16 cellular contexts compared by ENCODE assay signal in genomic region chr7:21980921-21981320, GRCh38. TPM values are rescaled to one million over a fixed set of nuclear protein-coding genes. Genes with fewer than 3 reads are reported as not detected.
DNase-seq lines count a peak whose midpoint lies in the region; ATAC-seq and TF ChIP-seq lines count a peak whose summit lies in the region.
"Had no signal": no experiment of that assay in that cellular context is flagged by ENCODE, and none has a peak within 500 bp of the region (broad histone marks: within the 10 kb centered on the region; RNA-seq: fewer than 3 reads in every experiment).

No MANE protein-coding gene starts in this region.

- H3K4me1 Mint-ChIP-seq in effector memory CD8-positive, alpha-beta T cell (ENCODE audit: low read depth in 2 of 2), result no peaks in the 10 kb centered on the region
- no peaks in the 10 kb centered on the region for H3K4me1 Mint-ChIP-seq in natural killer cell treated with Interleukin-12 subunit alpha and Interleukin-12 subunit beta and Interleukin-15 and Interleukin-18, amount 100 ng/mL, for 72 hours (ENCODE audit: low read depth in 2 of 2)

- no peaks in the 10 kb centered on the region for H3K79me2 ChIP-seq in Karpas-422 (ENCODE audit: low read length)

- H3K27me3 Mint-ChIP-seq in effector memory CD8-positive, alpha-beta T cell, result peaks cover 0 to 17% of the 10 kb centered on the region in 2 donors
- H3K27me3 Mint-ChIP-seq in natural killer cell treated with Interleukin-12 subunit alpha and Interleukin-12 subunit beta and Interleukin-15 and Interleukin-18, amount 100 ng/mL, for 72 hours, result peaks cover 5 to 10% of the 10 kb centered on the region in 2 donors
- H3K27me3 Mint-ChIP-seq: CD4-positive, alpha-beta T cell had no signal

- intact Hi-C loops in left ventricle myocardium superior (cut with micrococcal nuclease), result no loop called here
- intact Hi-C loops in cardiac septum (cut with DNase I), result no loop called here
- intact Hi-C loops in sciatic nerve (cut with DNase I), result no loop called here

- H3K27ac ChIP-seq in Karpas-422 (ENCODE audit: low read length), result no peak overlapping the region
- H3K27ac ChIP-seq: BLaER1 treated with 17β-estradiol and CSF1 and Interleukin-3, amounts not matched to agents 10 nM and 100 nM had no signal

- H4K20me1 ChIP-seq in Karpas-422 (ENCODE audit: insufficient read depth, low read depth, low read length), result no peaks in the 10 kb centered on the region
- H4K20me1 ChIP-seq: BLaER1 treated with 17β-estradiol and CSF1 and Interleukin-3, amounts not matched to agents 10 nM and 100 nM had no signal

- H3K4me1 ChIP-seq in Karpas-422 (ENCODE audit: low read length), result peaks cover 24% of the 10 kb centered on the region
- H3K4me1 ChIP-seq: HAP-1 had no signal

- ATAC-seq in left ventricle myocardium superior (peak; percentile 36), sciatic nerve (peak; percentile 22)
- no peak for ATAC-seq in effector memory CD8-positive, alpha-beta T cell (replicated peaks)
- ATAC-seq in natural killer cell treated with Interleukin-12 subunit alpha and Interleukin-12 subunit beta and Interleukin-15 and Interleukin-18, amount 100 ng/mL, for 72 hours, result no peak

- DNase-seq in left ventricle myocardium superior (no peak), cardiac septum (ENCODE audit: low spot score) (no peak), Karpas-422 (no peak), erythroblast (lab: John Stamatoyannopoulos, UW) (peak; percentile 59 to 82), sciatic nerve (ENCODE audit: low spot score) (no peak), MG63 (no peak)
- no peak for DNase-seq in effector memory CD8-positive, alpha-beta T cell
- no peak for DNase-seq in natural killer cell treated with Interleukin-12 subunit alpha and Interleukin-12 subunit beta and Interleukin-15 and Interleukin-18, amount 100 ng/mL, for 72 hours (ENCODE audit: low spot score)
- DNase-seq: 8988T; ACHN; CD4-positive, alpha-beta T cell; DMS79; GOT3 had no signal

- no peaks in the 10 kb centered on the region for H3K36me3 ChIP-seq in Karpas-422 (ENCODE audit: insufficient read depth, low read length)
- H3K36me3 ChIP-seq in MG63, result no peaks in the 10 kb centered on the region
- H3K36me3 ChIP-seq: BLaER1 treated with 17β-estradiol and CSF1 and Interleukin-3, amounts not matched to agents 10 nM and 100 nM; HAP-1 had no signal

- no peaks in the 10 kb centered on the region for H3K36me3 Mint-ChIP-seq in effector memory CD8-positive, alpha-beta T cell (ENCODE audit: insufficient read depth)
- no peaks in the 10 kb centered on the region for H3K36me3 Mint-ChIP-seq in natural killer cell treated with Interleukin-12 subunit alpha and Interleukin-12 subunit beta and Interleukin-15 and Interleukin-18, amount 100 ng/mL, for 72 hours

- H3K9me3 Mint-ChIP-seq in effector memory CD8-positive, alpha-beta T cell, result no peaks in the 10 kb centered on the region
- no peaks in the 10 kb centered on the region for H3K9me3 Mint-ChIP-seq in natural killer cell treated with Interleukin-12 subunit alpha and Interleukin-12 subunit beta and Interleukin-15 and Interleukin-18, amount 100 ng/mL, for 72 hours
- H3K9me3 Mint-ChIP-seq: CD4-positive, alpha-beta T cell had no signal

- no peak overlapping the region for H3K4me3 Mint-ChIP-seq in effector memory CD8-positive, alpha-beta T cell
- H3K4me3 Mint-ChIP-seq in natural killer cell treated with Interleukin-12 subunit alpha and Interleukin-12 subunit beta and Interleukin-15 and Interleukin-18, amount 100 ng/mL, for 72 hours, result no peak overlapping the region
- H3K4me3 Mint-ChIP-seq: CD4-positive, alpha-beta T cell had no signal

- H3K4me3 ChIP-seq in Karpas-422 (ENCODE audit: low read length) (no peak overlapping the region), MG63 (no peak overlapping the region)
- H3K4me3 ChIP-seq: BLaER1 treated with 17β-estradiol and CSF1 and Interleukin-3, amounts not matched to agents 10 nM and 100 nM; GM12878; HAP-1 had no signal

- H2AFZ ChIP-seq in Karpas-422 (ENCODE audit: low read length), result peak overlapping the region; percentile 80

- H3K9me3 ChIP-seq in Karpas-422 (ENCODE audit: low read length) (no peaks in the 10 kb centered on the region), MG63 (no peaks in the 10 kb centered on the region)
- H3K9me3 ChIP-seq: BLaER1 treated with 17β-estradiol and CSF1 and Interleukin-3, amounts not matched to agents 10 nM and 100 nM; HAP-1 had no signal

- no peaks in the 10 kb centered on the region for H3K27me3 ChIP-seq in Karpas-422 (ENCODE audit: low read length)
- no peaks in the 10 kb centered on the region for H3K27me3 ChIP-seq in MG63
- H3K27me3 ChIP-seq: BLaER1 treated with 17β-estradiol and CSF1 and Interleukin-3, amounts not matched to agents 10 nM and 100 nM had no signal

- H3K9ac ChIP-seq in Karpas-422 (ENCODE audit: low read length), result no peak overlapping the region
- H3K9ac ChIP-seq: BLaER1 treated with 17β-estradiol and CSF1 and Interleukin-3, amounts not matched to agents 10 nM and 100 nM had no signal

- H3K4me2 ChIP-seq in Karpas-422 (ENCODE audit: low read depth, low read length, poor library complexity, severe bottlenecking), result no peak overlapping the region

- TF ChIP-seq POLR2A in erythroblast (IDR thresholded peaks at IDR 0.05; ENCODE audit: low read length), result no peak

- H3K27ac Mint-ChIP-seq in effector memory CD8-positive, alpha-beta T cell, result no peak overlapping the region
- no peak overlapping the region for H3K27ac Mint-ChIP-seq in natural killer cell treated with Interleukin-12 subunit alpha and Interleukin-12 subunit beta and Interleukin-15 and Interleukin-18, amount 100 ng/mL, for 72 hours
- H3K27ac Mint-ChIP-seq: CD4-positive, alpha-beta T cell had no signal

- H3K9me2 ChIP-seq in Karpas-422 (replicated peaks; ENCODE audit: insufficient read depth, low read length), result no peaks in the 10 kb centered on the region

RNA-seq across cellular contexts. Expression of gene CDCA7L, which starts 35.2 kb away (rescaled TPM):
- total RNA-seq in left ventricle myocardium superior, result 72.0 TPM
- 12.6 TPM for total RNA-seq in cardiac septum
- total RNA-seq in Karpas-422 (2014; rRNA removed; shearing (Covaris generic); ENCODE audit: low replicate concordance), result 278 and 314 TPM in 2 replicates
- 15.9 TPM for total RNA-seq in sciatic nerve
- total RNA-seq in natural killer cell treated with Interleukin-12 subunit alpha and Interleukin-12 subunit beta and Interleukin-15 and Interleukin-18, amount 100 ng/mL, for 72 hours, result 10 to 100 TPM; 14.4 to 65.6 TPM
- total RNA-seq in MG63 (2014; rRNA removed; shearing (Covaris generic); ENCODE audit: low replicate concordance), result 94.0 and 118 TPM in 2 replicates

Comparison
In these comparisons a context has a peak if more than half of its experiments do, and no peak if none do; other contexts are left out.
1. ATAC-seq: peak in left ventricle myocardium superior (single experiment) and sciatic nerve (single experiment); none in effector memory CD8-positive, alpha-beta T cell (single experiment) and natural killer cell treated with Interleukin-12 subunit alpha and Interleukin-12 subunit beta and Interleukin-15 and Interleukin-18, amount 100 ng/mL, for 72 hours (0 of 2).
2. DNase-seq: peak in erythroblast (2 of 2); none in left ventricle myocardium superior (single experiment), cardiac septum (single experiment), Karpas-422 (single experiment), sciatic nerve (single experiment), effector memory CD8-positive, alpha-beta T cell (0 of 3), natural killer cell treated with Interleukin-12 subunit alpha and Interleukin-12 subunit beta and Interleukin-15 and Interleukin-18, amount 100 ng/mL, for 72 hours (single experiment) and MG63 (single experiment).